27 cellular contexts compared by ENCODE assay signal in genomic region chr19:2436384-2436783, GRCh38.
"Had no signal": no experiment of that assay in that cellular context is flagged by ENCODE, and none has a peak within 500 bp of the region (broad histone marks: within the 10 kb centered on the region; RNA-seq: fewer than 3 reads in every experiment).

No MANE protein-coding gene starts in this region.

- H3K27ac Mint-ChIP-seq: stimulated activated effector memory CD8-positive, alpha-beta T cell treated with anti-CD3 and anti-CD28 coated beads, Interleukin-12 subunit alpha, Interleukin-12 subunit beta, amount 100 ng/mL, for 72 hours; stimulated activated memory B cell treated with anti-CD40 and anti-IgM and Interleukin-4, amounts not matched to agents 10 μg/mL and 1 μg/mL and 100 μg/mL, for 72 hours; stimulated activated naive B cell treated with anti-CD40 and anti-IgM and Interleukin-4, amounts not matched to agents 10 μg/mL and 1 μg/mL and 100 μg/mL, for 72 hours; stimulated activated naive CD8-positive, alpha-beta T cell treated with anti-CD3 and anti-CD28 coated beads, Interleukin-15, Interleukin-2, amounts not matched to agents 100 ng/mL and 50 ng/mL, for 24 hours; type B pancreatic cell had no signal

- H3K9me3 ChIP-seq: stomach, suprapubic skin, testis, thoracic aorta, thyroid gland, tibial artery, tibial nerve, transverse colon, upper lobe of left lung, upper lobe of right lung, uterus, vagina had no signal

- DNase-seq: stimulated activated CD4-positive, alpha-beta T cell treated with anti-CD3 and anti-CD28 coated beads, Interleukin-2, amount 100 ng/mL, for 24 hours; stimulated activated CD4-positive, alpha-beta T cell treated with anti-CD3 and anti-CD28 coated beads, Interleukin-2, amount 100 ng/mL, for 48 hours; stimulated activated CD4-positive, alpha-beta T cell treated with anti-CD3 and anti-CD28 coated beads, Interleukin-4, amount 100 ng/mL, for 1 hour; stimulated activated CD4-positive, alpha-beta T cell treated with anti-CD3 and anti-CD28 coated beads, Interleukin-4, amount 100 ng/mL, for 24 hours; stimulated activated CD4-positive, alpha-beta T cell treated with anti-CD3 and anti-CD28 coated beads, Interleukin-4, amount 100 ng/mL, for 4 hours; stimulated activated CD8-positive, alpha-beta memory T cell treated with anti-CD3 and anti-CD28 coated beads, Interleukin-4, amount 100 ng/mL, for 48 hours; stimulated activated naive B cell treated with anti-CD40 and anti-IgM and Interleukin-4, amounts not matched to agents 10 μg/mL and 1 μg/mL and 100 μg/mL, for 72 hours; stimulated activated naive CD4-positive, alpha-beta T cell; stimulated activated naive CD4-positive, alpha-beta T cell treated with Interleukin-2 at 50 U/mL for 16 hours; stomach; substantia nigra; testis; thyroid gland; tibial artery; transverse colon; trophoblast cell; upper lobe of right lung; uterus had no signal

- H3K36me3 ChIP-seq: uterus had no signal

- H3K27me3 ChIP-seq: stomach, suprapubic skin, testis, thyroid gland, tibial artery, tibial nerve, transverse colon, upper lobe of left lung, upper lobe of right lung, uterus, vagina had no signal

- H3K27ac ChIP-seq: stomach, suprapubic skin, testis, thoracic aorta, thyroid gland, tibial artery, tibial nerve, transverse colon, upper lobe of left lung, upper lobe of right lung, uterus, vagina had no signal

- H3K4me1 Mint-ChIP-seq: stimulated activated effector memory CD8-positive, alpha-beta T cell treated with anti-CD3 and anti-CD28 coated beads, Interleukin-12 subunit alpha, Interleukin-12 subunit beta, amount 100 ng/mL, for 72 hours; stimulated activated memory B cell treated with anti-CD40 and anti-IgM and Interleukin-4, amounts not matched to agents 10 μg/mL and 1 μg/mL and 100 μg/mL, for 72 hours had no signal

- H3K27me3 Mint-ChIP-seq: stimulated activated memory B cell treated with anti-CD40 and anti-IgM and Interleukin-4, amounts not matched to agents 10 μg/mL and 1 μg/mL and 100 μg/mL, for 72 hours; stimulated activated naive B cell treated with anti-CD40 and anti-IgM and Interleukin-4, amounts not matched to agents 10 μg/mL and 1 μg/mL and 100 μg/mL, for 72 hours; stimulated activated naive CD8-positive, alpha-beta T cell treated with anti-CD3 and anti-CD28 coated beads, Interleukin-15, Interleukin-2, amounts not matched to agents 100 ng/mL and 50 ng/mL, for 24 hours; type B pancreatic cell had no signal

- H3K9me3 Mint-ChIP-seq: stimulated activated effector memory CD8-positive, alpha-beta T cell treated with anti-CD3 and anti-CD28 coated beads, Interleukin-12 subunit alpha, Interleukin-12 subunit beta, amount 100 ng/mL, for 72 hours; stimulated activated memory B cell treated with anti-CD40 and anti-IgM and Interleukin-4, amounts not matched to agents 10 μg/mL and 1 μg/mL and 100 μg/mL, for 72 hours; stimulated activated naive B cell treated with anti-CD40 and anti-IgM and Interleukin-4, amounts not matched to agents 10 μg/mL and 1 μg/mL and 100 μg/mL, for 72 hours; stimulated activated naive CD8-positive, alpha-beta T cell treated with anti-CD3 and anti-CD28 coated beads, Interleukin-15, Interleukin-2, amounts not matched to agents 100 ng/mL and 50 ng/mL, for 24 hours; type B pancreatic cell had no signal

- ATAC-seq: stimulated activated effector memory CD8-positive, alpha-beta T cell treated with anti-CD3 and anti-CD28 coated beads, Interleukin-12 subunit alpha, Interleukin-12 subunit beta, amount 100 ng/mL, for 72 hours; stimulated activated memory B cell treated with anti-CD40 and anti-IgM and Interleukin-4, amounts not matched to agents 10 μg/mL and 1 μg/mL and 100 μg/mL, for 72 hours; stimulated activated naive B cell treated with anti-CD40 and anti-IgM and Interleukin-4, amounts not matched to agents 10 μg/mL and 1 μg/mL and 100 μg/mL, for 72 hours; upper lobe of right lung had no signal

- H3K4me1 ChIP-seq: stomach, suprapubic skin, testis, thyroid gland, tibial artery, tibial nerve, transverse colon, upper lobe of left lung, upper lobe of right lung, uterus, vagina had no signal

- H3K4me3 ChIP-seq: stomach, suprapubic skin, testis, thoracic aorta, thyroid gland, tibial artery, tibial nerve, transverse colon, upper lobe of left lung, upper lobe of right lung, uterus, vagina had no signal

- H3K4me3 Mint-ChIP-seq: stimulated activated effector memory CD8-positive, alpha-beta T cell treated with anti-CD3 and anti-CD28 coated beads, Interleukin-12 subunit alpha, Interleukin-12 subunit beta, amount 100 ng/mL, for 72 hours; stimulated activated memory B cell treated with anti-CD40 and anti-IgM and Interleukin-4, amounts not matched to agents 10 μg/mL and 1 μg/mL and 100 μg/mL, for 72 hours; stimulated activated naive B cell treated with anti-CD40 and anti-IgM and Interleukin-4, amounts not matched to agents 10 μg/mL and 1 μg/mL and 100 μg/mL, for 72 hours; stimulated activated naive CD8-positive, alpha-beta T cell treated with anti-CD3 and anti-CD28 coated beads, Interleukin-15, Interleukin-2, amounts not matched to agents 100 ng/mL and 50 ng/mL, for 24 hours; type B pancreatic cell had no signal
